ENCODE assay signal across 1 cellular context in the genomic region with DNA sequence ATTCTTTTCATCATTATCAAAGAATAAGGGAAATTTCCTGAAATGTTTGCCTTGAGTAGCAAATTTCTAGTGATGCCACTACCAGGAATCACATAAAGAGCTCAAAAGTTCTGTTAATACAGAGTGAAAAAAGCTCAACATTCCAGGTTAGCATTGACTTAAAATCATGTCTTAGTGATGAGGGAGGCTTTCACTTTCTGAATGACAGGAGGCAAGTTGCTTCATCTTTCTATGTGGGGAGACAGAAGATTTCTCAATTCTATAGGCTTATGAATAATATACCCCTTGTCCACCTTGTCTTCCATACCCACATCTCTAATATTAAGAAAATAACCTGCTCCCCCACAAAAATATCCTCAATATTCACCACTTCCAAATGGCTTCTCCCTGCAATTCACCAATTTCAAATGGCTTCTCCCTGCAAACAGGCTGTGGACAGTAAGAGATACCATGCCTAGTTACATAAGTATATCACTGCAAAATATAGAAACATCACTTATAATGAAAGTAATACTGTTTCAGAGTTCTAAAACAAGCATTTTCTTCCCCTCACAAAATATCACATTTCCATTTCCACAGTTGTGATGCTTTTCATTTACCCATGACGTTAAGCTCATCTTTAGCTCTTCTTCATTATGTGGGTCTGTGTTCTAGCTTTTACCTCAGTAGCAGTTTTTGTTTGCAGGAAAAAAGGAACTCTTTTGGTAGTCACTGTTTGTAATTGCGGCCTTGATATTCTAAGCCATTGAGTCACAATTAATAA.
TF ChIP-seq lines count a peak whose summit lies in the region.

No MANE protein-coding gene starts in this region.

TF ChIP-seq in HEK293, 187 proteins besides CTCF, POLR2A, EP300 and RAD21 (continued from another document):
- no peak for TF ChIP-seq ZBTB44 (tag by site-specific recombination; IDR thresholded peaks at IDR 0.05)
